ENCODE assay signal across 4 cellular contexts in genomic region chr7:75783058-75783457, GRCh38. TPM values are rescaled to one million over a fixed set of nuclear protein-coding genes. Genes with fewer than 3 reads are reported as not detected.
"Had no signal": no experiment of that assay in that cellular context is flagged by ENCODE, and none has a peak within 500 bp of the region (broad histone marks: within the 10 kb centered on the region; RNA-seq: fewer than 3 reads in every experiment).

No MANE protein-coding gene starts in this region.

RNA-seq across cellular contexts. Expression of gene CCL26, which starts 11.0 kb away (rescaled TPM):
- total RNA-seq: LHCN-M2, MCF 10A had no signal

RNA-seq across cellular contexts. Expression of gene CCL24, which starts 30.5 kb away (rescaled TPM):
- total RNA-seq: LHCN-M2, M059J, MCF 10A, NCI-H460 had no signal
